ENCODE assay signal across 15 cellular contexts in the genomic region with DNA sequence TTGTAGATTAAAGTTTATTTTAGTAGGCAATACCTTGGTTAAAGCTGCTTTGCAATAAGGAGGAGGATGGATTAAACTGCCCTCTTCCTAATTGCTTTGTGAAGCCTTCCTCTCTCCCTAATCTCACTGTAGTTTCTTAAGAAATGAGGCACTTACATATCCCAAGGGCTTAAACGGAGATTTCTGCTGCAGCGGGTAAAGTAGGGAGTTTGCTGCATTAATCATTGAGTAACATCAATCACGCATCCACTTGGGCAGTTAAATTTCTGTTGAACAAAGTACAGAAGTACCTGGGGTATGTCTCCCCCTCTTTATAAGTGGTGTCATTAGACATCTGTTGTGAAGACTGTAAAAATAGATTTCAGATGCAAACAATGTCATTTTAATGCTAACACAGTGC.
"Had no signal": no experiment of that assay in that cellular context is flagged by ENCODE, and none has a peak within 500 bp of the region (broad histone marks: within the 10 kb centered on the region; RNA-seq: fewer than 3 reads in every experiment).

No MANE protein-coding gene starts in this region.

- H3K9me3 Mint-ChIP-seq: activated naive CD4-positive, alpha-beta T cell treated with anti-CD3 and anti-CD28 coated beads, Interleukin-2, amount 50 U/mL, for 24 hours; central memory CD8-positive, alpha-beta T cell; naive thymus-derived CD4-positive, alpha-beta T cell had no signal

- H3K27me3 ChIP-seq: ascending aorta, right atrium auricular region, upper lobe of left lung had no signal

- H3K4me1 ChIP-seq: ascending aorta, foreskin keratinocyte, lower lobe of right lung, prostate gland, right atrium auricular region, upper lobe of left lung had no signal

- H3K4me3 ChIP-seq: ascending aorta, lower lobe of right lung, prostate gland, right atrium auricular region, upper lobe of left lung had no signal

- H3K4me1 Mint-ChIP-seq: activated naive CD4-positive, alpha-beta T cell treated with anti-CD3 and anti-CD28 coated beads, Interleukin-2, amount 50 U/mL, for 24 hours; central memory CD8-positive, alpha-beta T cell; naive thymus-derived CD4-positive, alpha-beta T cell had no signal

- H3K4me3 Mint-ChIP-seq: activated CD8-positive, alpha-beta T cell treated with anti-CD3 and anti-CD28 coated beads, Interleukin-2, amount 10 ng/mL, durations not matched to agents 7 days and 5 days; activated naive CD4-positive, alpha-beta T cell treated with anti-CD3 and anti-CD28 coated beads, Interleukin-2, amount 50 U/mL, for 24 hours; central memory CD8-positive, alpha-beta T cell; naive thymus-derived CD4-positive, alpha-beta T cell had no signal

- H3K36me3 ChIP-seq: ascending aorta, lower lobe of right lung, prostate gland, right atrium auricular region, upper lobe of left lung had no signal

- H3K36me3 Mint-ChIP-seq: activated naive CD4-positive, alpha-beta T cell treated with anti-CD3 and anti-CD28 coated beads, Interleukin-2, amount 50 U/mL, for 24 hours; naive thymus-derived CD4-positive, alpha-beta T cell had no signal

- H3K27ac ChIP-seq: ascending aorta, foreskin keratinocyte, lower lobe of right lung, prostate gland, right atrium auricular region, upper lobe of left lung had no signal

- DNase-seq: activated CD4-positive, alpha-beta T cell treated with anti-CD3 and anti-CD28 coated beads, Interleukin-2, amount 50 U/mL, for 1 hour; activated CD8-positive, alpha-beta T cell treated with anti-CD3 and anti-CD28 coated beads, Interleukin-2, amount 10 ng/mL, durations not matched to agents 7 days and 5 days; activated gamma-delta T cell treated with Interleukin-2 at 50 U/mL for 16 hours; effector memory CD4-positive, alpha-beta T cell; foreskin keratinocyte; lower lobe of right lung; naive thymus-derived CD4-positive, alpha-beta T cell; stimulated activated CD4-positive, alpha-beta T cell treated with anti-CD3 and anti-CD28 coated beads, Interleukin-4, amount 100 ng/mL, for 24 hours; stimulated activated naive CD4-positive, alpha-beta T cell treated with Interleukin-2 at 50 U/mL for 16 hours; upper lobe of left lung had no signal

- H3K27ac Mint-ChIP-seq: activated CD8-positive, alpha-beta T cell treated with anti-CD3 and anti-CD28 coated beads, Interleukin-2, amount 10 ng/mL, durations not matched to agents 7 days and 5 days; activated naive CD4-positive, alpha-beta T cell treated with anti-CD3 and anti-CD28 coated beads, Interleukin-2, amount 50 U/mL, for 24 hours; naive thymus-derived CD4-positive, alpha-beta T cell had no signal

- H3K9me3 ChIP-seq: ascending aorta, lower lobe of right lung, prostate gland, right atrium auricular region, upper lobe of left lung had no signal
